Comparison of ENCODE assay signal across 15 cellular contexts in the genomic region with DNA sequence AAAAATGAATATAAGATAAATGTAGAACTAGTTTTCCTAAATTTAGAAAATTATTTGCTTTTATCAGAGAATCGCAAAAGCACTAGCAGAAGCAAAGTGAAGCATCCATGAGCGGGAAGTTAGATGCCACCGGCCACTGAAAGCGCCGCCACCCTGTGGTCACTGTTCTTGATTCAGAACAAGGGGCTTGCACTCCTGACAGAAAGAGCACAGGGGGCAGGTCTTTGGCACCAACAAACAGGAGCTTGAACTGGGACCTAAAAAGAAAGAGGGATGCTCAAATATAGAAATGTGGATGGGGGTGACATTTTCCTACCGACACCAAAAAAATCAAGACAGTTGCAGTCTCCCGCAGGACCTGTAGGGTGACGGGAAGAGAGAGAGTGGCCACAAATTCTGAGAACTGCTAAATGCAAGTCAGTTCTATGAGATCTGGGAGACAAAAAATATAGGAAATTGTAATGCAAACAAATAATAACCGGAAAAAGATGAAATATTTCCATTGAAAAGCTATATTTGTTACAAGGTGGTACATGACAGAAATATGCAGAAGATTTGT.
"Had no signal": no experiment of that assay in that cellular context is flagged by ENCODE, and none has a peak within 500 bp of the region (broad histone marks: within the 10 kb centered on the region; RNA-seq: fewer than 3 reads in every experiment).

No MANE protein-coding gene starts in this region.

- H3K9me3 Mint-ChIP-seq: activated naive CD4-positive, alpha-beta T cell treated with anti-CD3 and anti-CD28 coated beads, Interleukin-2, amount 50 U/mL, for 24 hours had no signal

- H3K4me3 ChIP-seq: coronary artery, sigmoid colon, upper lobe of left lung had no signal

- H3K4me1 ChIP-seq: sigmoid colon, upper lobe of left lung had no signal

- H3K27ac Mint-ChIP-seq: activated CD8-positive, alpha-beta memory T cell treated with anti-CD3 and anti-CD28 coated beads, Interleukin-2, amount 10 ng/mL, durations not matched to agents 7 days and 5 days; activated naive CD4-positive, alpha-beta T cell treated with anti-CD3 and anti-CD28 coated beads, Interleukin-2, amount 50 U/mL, for 24 hours; activated T-cell treated with anti-CD3 and anti-CD28 coated beads, Interleukin-2, amount 50 U/mL, for 24 hours; naive thymus-derived CD4-positive, alpha-beta T cell; T-helper 2 cell treated with Interferon-gamma antibody and Interleukin-4, amounts not matched to agents 5 μg/mL and 100 μg/mL, for 36 hours had no signal

- H3K36me3 ChIP-seq: sigmoid colon, upper lobe of left lung had no signal

- H3K36me3 Mint-ChIP-seq: activated CD8-positive, alpha-beta memory T cell treated with anti-CD3 and anti-CD28 coated beads, Interleukin-2, amount 10 ng/mL, durations not matched to agents 7 days and 5 days; activated naive CD4-positive, alpha-beta T cell treated with anti-CD3 and anti-CD28 coated beads, Interleukin-2, amount 50 U/mL, for 24 hours; naive thymus-derived CD4-positive, alpha-beta T cell had no signal

- DNase-seq: activated CD4-positive, alpha-beta T cell treated with anti-CD3 and anti-CD28 coated beads for 1 hour; activated CD4-positive, alpha-beta T cell treated with anti-CD3 and anti-CD28 coated beads, Interleukin-2, amount 50 U/mL, for 48 hours; activated CD8-positive, alpha-beta memory T cell treated with anti-CD3 and anti-CD28 coated beads, Interleukin-2, amount 10 ng/mL, durations not matched to agents 7 days and 5 days; activated effector memory CD4-positive, alpha-beta T cell treated with Interleukin-2 at 50 U/mL for 16 hours; activated T-cell treated with anti-CD3 and anti-CD28 coated beads, Interleukin-2, amount 50 U/mL, for 24 hours; effector CD8-positive, alpha-beta T cell; naive thymus-derived CD4-positive, alpha-beta T cell; sigmoid colon; stimulated activated CD4-positive, alpha-beta T cell treated with anti-CD3 and anti-CD28 coated beads, Interleukin-2, amount 100 ng/mL, for 24 hours; stimulated activated naive CD4-positive, alpha-beta T cell; substantia nigra; upper lobe of left lung had no signal

- H3K27me3 Mint-ChIP-seq: activated CD8-positive, alpha-beta memory T cell treated with anti-CD3 and anti-CD28 coated beads, Interleukin-2, amount 10 ng/mL, durations not matched to agents 7 days and 5 days; activated naive CD4-positive, alpha-beta T cell treated with anti-CD3 and anti-CD28 coated beads, Interleukin-2, amount 50 U/mL, for 24 hours; activated T-cell treated with anti-CD3 and anti-CD28 coated beads, Interleukin-2, amount 50 U/mL, for 24 hours; naive thymus-derived CD4-positive, alpha-beta T cell had no signal

- H3K4me1 Mint-ChIP-seq: activated CD8-positive, alpha-beta memory T cell treated with anti-CD3 and anti-CD28 coated beads, Interleukin-2, amount 10 ng/mL, durations not matched to agents 7 days and 5 days; activated naive CD4-positive, alpha-beta T cell treated with anti-CD3 and anti-CD28 coated beads, Interleukin-2, amount 50 U/mL, for 24 hours; naive thymus-derived CD4-positive, alpha-beta T cell had no signal

- H3K4me3 Mint-ChIP-seq: activated CD8-positive, alpha-beta memory T cell treated with anti-CD3 and anti-CD28 coated beads, Interleukin-2, amount 10 ng/mL, durations not matched to agents 7 days and 5 days; activated naive CD4-positive, alpha-beta T cell treated with anti-CD3 and anti-CD28 coated beads, Interleukin-2, amount 50 U/mL, for 24 hours; activated T-cell treated with anti-CD3 and anti-CD28 coated beads, Interleukin-2, amount 50 U/mL, for 24 hours; T-helper 2 cell treated with Interferon-gamma antibody and Interleukin-4, amounts not matched to agents 5 μg/mL and 100 μg/mL, for 36 hours had no signal

- H3K27me3 ChIP-seq: sigmoid colon, upper lobe of left lung had no signal

- H3K9me3 ChIP-seq: sigmoid colon, upper lobe of left lung had no signal
